ENCODE assay signal across 1 cellular context in genomic region chr10:14562197-14562596, GRCh38.
TF ChIP-seq lines count a peak whose summit lies in the region.

No MANE protein-coding gene starts in this region.

TF ChIP-seq in endothelial cell of umbilical vein, 7 proteins besides CTCF, POLR2A, EP300 and RAD21:
- TF ChIP-seq EZH2 (IDR thresholded peaks at IDR 0.05; ENCODE audit: borderline replicate concordance, low read depth, low read length, severe bottlenecking) (no peak), JUN (IDR thresholded peaks at IDR 0.05; ENCODE audit: borderline replicate concordance, insufficient read depth, insufficient read length, low read depth) (no peak)
